Comparison of ENCODE assay signal across 19 cellular contexts in the genomic region with DNA sequence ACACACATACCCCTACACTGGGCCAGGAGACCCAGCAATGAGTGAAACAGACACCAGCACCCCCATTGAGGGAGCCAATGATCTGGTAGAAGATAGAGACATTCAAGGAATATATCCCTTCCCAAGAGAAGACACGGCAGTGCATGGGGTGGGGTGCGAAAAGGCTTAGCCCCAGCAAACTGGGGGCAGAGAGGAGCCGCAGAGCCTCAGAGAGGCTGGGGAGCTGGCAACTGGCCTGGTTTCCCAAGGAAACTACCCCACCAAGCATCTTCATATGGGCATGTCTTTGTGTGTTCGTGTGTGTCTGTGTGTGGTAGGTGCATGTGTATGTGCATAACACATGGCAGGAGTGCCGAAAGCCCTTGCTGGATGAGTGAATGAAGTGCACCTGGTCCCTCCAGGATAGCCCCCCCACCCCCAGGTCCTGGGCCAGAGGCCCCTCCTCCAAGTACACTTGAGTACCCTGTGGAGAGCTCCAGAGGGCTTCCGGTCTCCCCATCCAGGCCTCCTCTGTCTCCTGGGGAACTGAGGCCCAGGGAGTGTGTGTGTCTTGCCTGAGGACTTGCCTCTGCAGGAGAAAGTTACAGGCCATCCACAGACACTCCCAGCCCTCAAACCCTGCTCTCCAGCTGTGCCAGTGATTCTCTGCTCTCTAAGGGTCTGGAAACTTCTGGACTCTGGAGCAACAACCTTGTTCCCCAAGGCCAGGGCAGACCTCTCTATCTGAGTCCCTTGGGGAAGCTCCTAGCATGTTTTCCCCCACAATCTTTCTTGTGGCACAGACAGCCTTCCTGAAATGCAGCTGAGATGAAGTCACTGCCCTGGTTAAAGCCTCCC. TPM values are rescaled to one million over a fixed set of nuclear protein-coding genes. Genes with fewer than 3 reads are reported as not detected.
DNase-seq lines count a peak whose midpoint lies in the region; ATAC-seq, FAIRE-seq and TF ChIP-seq lines count a peak whose summit lies in the region.
"Had no signal": no experiment of that assay in that cellular context is flagged by ENCODE, and none has a peak within 500 bp of the region (broad histone marks: within the 10 kb centered on the region; RNA-seq: fewer than 3 reads in every experiment).

No MANE protein-coding gene starts in this region.

- TF ChIP-seq CTCF in 22Rv1 (IDR thresholded peaks at IDR 0.05) (no peak), endodermal cell (conservative IDR thresholded peaks at IDR 0.05) (no peak)

- H3K4me3 Mint-ChIP-seq in endodermal cell, result no peak overlapping the region

- peak; percentile 31 for DNase-seq in H54 (ENCODE audit: insufficient read length, low spot score)
- peak; percentile 56 for DNase-seq in endodermal cell
- peak; percentile 78 for DNase-seq in myocyte (ENCODE audit: low read depth)
- no peak for DNase-seq in NCI-H2081 (lab: John Stamatoyannopoulos, UW)
- no peak for DNase-seq in NCI-H2196 (lab: John Stamatoyannopoulos, UW; ENCODE audit: unreplicated experiment)
- no peak for DNase-seq in GM19239 (ENCODE audit: insufficient read length, low spot score)
- DNase-seq: activated CD8-positive, alpha-beta memory T cell treated with anti-CD3 and anti-CD28 coated beads for 24 hours; activated gamma-delta T cell treated with Interleukin-2 at 50 U/mL for 16 hours; DMS153; NCI-H1930; occipital lobe; SHP77 treated with DMSO at 0.1 percent for 48 hours; trophoblast cell had no signal

- 85 to 100% methylated on average over 3 to 6 of the region's 6 CpGs for WGBS in endodermal cell (ENCODE audit: insufficient coverage in 1 of 2, insufficient read length in 1 of 2), 2 experiments

- no peaks in the 10 kb centered on the region for H3K36me3 ChIP-seq in endodermal cell (ENCODE audit: control insufficient read depth, insufficient read depth, low read length)
- H3K36me3 ChIP-seq: heart left ventricle had no signal

- FAIRE-seq in H54 (lab: Jason Lieb, UNC) (no peak), GM19239 (lab: Jason Lieb, UNC) (no peak)
- FAIRE-seq: endometrium, TTC549 had no signal

- no peaks in the 10 kb centered on the region for H3K9me3 Mint-ChIP-seq in endodermal cell

- peaks cover 65% of the 10 kb centered on the region for H3K27me3 Mint-ChIP-seq in endodermal cell (ENCODE audit: insufficient read depth)

- no peak overlapping the region for H3K27ac Mint-ChIP-seq in endodermal cell

- TF ChIP-seq POLR2A in H54 (IDR thresholded peaks at IDR 0.05; ENCODE audit: low read depth, low read length), result no peak

- no peak overlapping the region for H3K9ac ChIP-seq in endodermal cell (ENCODE audit: extremely low read depth, low read length, poor library complexity, severe bottlenecking)

- peak overlapping the region; percentile 88 for H3K27ac ChIP-seq in 22Rv1
- no peak overlapping the region for H3K27ac ChIP-seq in endodermal cell (ENCODE audit: low read depth, low read length)

- peaks cover 67% of the 10 kb centered on the region for H3K27me3 ChIP-seq in endodermal cell (ENCODE audit: control insufficient read depth, insufficient read depth, low read length, poor library complexity, severe bottlenecking)

- H3K4me3 ChIP-seq in endodermal cell (ENCODE audit: low read length), result no peak overlapping the region

- peaks cover 4% of the 10 kb centered on the region for H3K4me1 Mint-ChIP-seq in endodermal cell

- no peaks in the 10 kb centered on the region for H3K4me1 ChIP-seq in endodermal cell (ENCODE audit: control insufficient read depth, insufficient read depth, low read length)

- no peaks in the 10 kb centered on the region for H3K36me3 Mint-ChIP-seq in endodermal cell (ENCODE audit: low read depth)

- H3K9me3 ChIP-seq in endodermal cell (ENCODE audit: control insufficient read depth, low read length), result no peaks in the 10 kb centered on the region
- H3K9me3 ChIP-seq: heart left ventricle had no signal

- no peak for ATAC-seq in GM19023 (IDR thresholded peaks at IDR 0.05; ENCODE audit: unreplicated experiment)

RNA-seq across cellular contexts. Expression of a gene that starts 15.9 kb away (rescaled TPM):
- total RNA-seq in endodermal cell, result under 1 TPM in 1 of 2 donors, not detected in 1; 0.07 TPM
- polyA plus RNA-seq in endodermal cell (2013, experiment 1 of 2), result 2.8 TPM
- 2.1 TPM for polyA plus RNA-seq in endodermal cell (2013, experiment 2 of 2)
- total RNA-seq in myocyte, result 6.5 and 7.7 TPM in 2 replicates
- 1.8 TPM for polyA plus RNA-seq in myocyte (2012)

RNA-seq across cellular contexts. Expression of a gene that starts 36.6 kb away (rescaled TPM):
- total RNA-seq in endodermal cell (not detected), myocyte (0.35 and 0.78 TPM in 2 replicates)
- 1.5 TPM for polyA plus RNA-seq in endodermal cell (2013, experiment 1 of 2)
- 1.4 TPM for polyA plus RNA-seq in endodermal cell (2013, experiment 2 of 2)
- 0.04 TPM for polyA plus RNA-seq in myocyte (2012)
- total RNA-seq: lung microvascular endothelial cell, occipital lobe had no signal

Comparison
In these comparisons a context has a peak if more than half of its experiments do, and no peak if none do; other contexts are left out.
1. DNase-seq: peak in H54 (single experiment), endodermal cell (single experiment) and myocyte (single experiment); none in NCI-H2081 (0 of 2), NCI-H2196 (single experiment) and GM19239 (single experiment).